Comparison of ENCODE assay signal across 1 cellular context in genomic region chr7:27662490-27663205, GRCh38.
TF ChIP-seq lines count a peak whose summit lies in the region.

Gene HIBADH, minus strand, starts transcription at chr7:27662883. Its CDS starts 95 bp downstream, at chr7:27662788.

TF ChIP-seq in K562, 482 proteins besides CTCF, POLR2A, EP300 and RAD21 (continued from another document):
- TF ChIP-seq, protein P1, sequence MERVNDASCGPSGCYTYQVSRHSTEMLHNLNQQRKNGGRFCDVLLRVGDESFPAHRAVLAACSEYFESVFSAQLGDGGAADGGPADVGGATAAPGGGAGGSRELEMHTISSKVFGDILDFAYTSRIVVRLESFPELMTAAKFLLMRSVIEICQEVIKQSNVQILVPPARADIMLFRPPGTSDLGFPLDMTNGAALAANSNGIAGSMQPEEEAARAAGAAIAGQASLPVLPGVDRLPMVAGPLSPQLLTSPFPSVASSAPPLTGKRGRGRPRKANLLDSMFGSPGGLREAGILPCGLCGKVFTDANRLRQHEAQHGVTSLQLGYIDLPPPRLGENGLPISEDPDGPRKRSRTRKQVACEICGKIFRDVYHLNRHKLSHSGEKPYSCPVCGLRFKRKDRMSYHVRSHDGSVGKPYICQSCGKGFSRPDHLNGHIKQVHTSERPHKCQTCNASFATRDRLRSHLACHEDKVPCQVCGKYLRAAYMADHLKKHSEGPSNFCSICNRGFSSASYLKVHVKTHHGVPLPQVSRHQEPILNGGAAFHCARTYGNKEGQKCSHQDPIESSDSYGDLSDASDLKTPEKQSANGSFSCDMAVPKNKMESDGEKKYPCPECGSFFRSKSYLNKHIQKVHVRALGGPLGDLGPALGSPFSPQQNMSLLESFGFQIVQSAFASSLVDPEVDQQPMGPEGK (CRISPR knock-in tag; IDR thresholded peaks at IDR 0.05; ENCODE audit: borderline replicate concordance): no peak
- TF ChIP-seq ZBED1 (IDR thresholded peaks at IDR 0.05): no peak
- TF ChIP-seq, protein P2, sequence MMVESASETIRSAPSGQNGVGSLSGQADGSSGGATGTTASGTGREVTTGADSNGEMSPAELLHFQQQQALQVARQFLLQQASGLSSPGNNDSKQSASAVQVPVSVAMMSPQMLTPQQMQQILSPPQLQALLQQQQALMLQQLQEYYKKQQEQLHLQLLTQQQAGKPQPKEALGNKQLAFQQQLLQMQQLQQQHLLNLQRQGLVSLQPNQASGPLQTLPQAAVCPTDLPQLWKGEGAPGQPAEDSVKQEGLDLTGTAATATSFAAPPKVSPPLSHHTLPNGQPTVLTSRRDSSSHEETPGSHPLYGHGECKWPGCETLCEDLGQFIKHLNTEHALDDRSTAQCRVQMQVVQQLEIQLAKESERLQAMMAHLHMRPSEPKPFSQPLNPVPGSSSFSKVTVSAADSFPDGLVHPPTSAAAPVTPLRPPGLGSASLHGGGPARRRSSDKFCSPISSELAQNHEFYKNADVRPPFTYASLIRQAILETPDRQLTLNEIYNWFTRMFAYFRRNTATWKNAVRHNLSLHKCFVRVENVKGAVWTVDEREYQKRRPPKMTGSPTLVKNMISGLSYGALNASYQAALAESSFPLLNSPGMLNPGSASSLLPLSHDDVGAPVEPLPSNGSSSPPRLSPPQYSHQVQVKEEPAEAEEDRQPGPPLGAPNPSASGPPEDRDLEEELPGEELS (CRISPR knock-in tag; IDR thresholded peaks at IDR 0.05; ENCODE audit: borderline replicate concordance): peak; percentile 92; the same call in 1 of the 2 replicates
- TF ChIP-seq SNIP1 (IDR thresholded peaks at IDR 0.05; ENCODE audit: low read depth): no peak
- no peak; the same call in none of the 2 replicates for TF ChIP-seq CREB3L1 (IDR thresholded peaks at IDR 0.05; ENCODE audit: borderline replicate concordance, low read depth)
- TF ChIP-seq NCOR1 (IDR thresholded peaks at IDR 0.05): peak; percentile 58
- no peak for TF ChIP-seq ZFP1 (CRISPR knock-in tag; IDR thresholded peaks at IDR 0.05)
TF ChIP-seq in K562: peak in this region for 124.
